Comparison of ENCODE assay signal across 25 cellular contexts in the genomic region with DNA sequence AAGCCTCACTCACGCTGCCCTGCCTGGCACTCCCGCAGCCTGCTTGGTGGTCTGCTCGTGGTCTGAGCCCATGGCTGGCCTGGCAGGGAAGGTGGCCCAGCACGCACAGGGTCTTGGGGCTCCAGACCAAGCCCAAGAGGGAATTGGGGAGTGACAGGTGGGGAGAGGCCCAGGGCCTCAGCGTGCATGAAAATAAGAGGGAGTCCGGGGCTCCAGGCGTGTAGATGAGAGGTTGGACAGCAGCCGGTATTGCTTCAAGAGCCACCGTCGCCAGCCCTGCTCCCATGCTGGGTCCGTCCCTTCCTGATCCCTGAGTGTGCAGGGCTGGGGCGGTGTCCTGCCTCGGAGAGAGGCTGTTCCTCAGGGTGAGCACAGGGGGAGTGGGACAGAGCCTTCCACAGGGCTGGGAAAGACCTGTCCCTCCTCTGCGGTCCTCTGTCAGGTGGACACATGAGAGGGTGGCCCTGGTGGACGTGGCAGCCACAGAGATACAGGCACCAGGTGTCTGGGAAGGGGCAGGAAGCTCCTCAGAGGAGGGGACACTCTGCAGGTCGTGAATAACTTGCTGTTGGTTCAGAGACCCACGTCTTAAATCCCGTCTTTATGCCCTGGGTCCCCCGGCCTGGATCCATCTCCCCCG.
"Had no signal": no experiment of that assay in that cellular context is flagged by ENCODE, and none has a peak within 500 bp of the region (broad histone marks: within the 10 kb centered on the region; RNA-seq: fewer than 3 reads in every experiment).

No MANE protein-coding gene starts in this region.

- ATAC-seq: body of pancreas; esophagus mucosa; foreskin keratinocyte; heart right ventricle; left ventricle myocardium superior; right cardiac atrium; stimulated activated naive CD8-positive, alpha-beta T cell treated with anti-CD3 and anti-CD28 coated beads, Interleukin-15, Interleukin-2, amounts not matched to agents 100 U/mL and 50 U/mL, for 24 hours; T-cell had no signal

- H3K9me3 Mint-ChIP-seq: activated naive CD4-positive, alpha-beta T cell treated with anti-CD3 and anti-CD28 coated beads, Interleukin-2, amount 50 U/mL, for 24 hours; endodermal cell; mesothelial cell of epicardium; naive B cell; neural crest cell; T-cell; T-helper 2 cell treated with Interferon-gamma antibody and Interleukin-4, amounts not matched to agents 5 μg/mL and 100 μg/mL, for 36 hours; type B pancreatic cell had no signal

- H3K4me3 Mint-ChIP-seq: activated naive CD4-positive, alpha-beta T cell treated with anti-CD3 and anti-CD28 coated beads, Interleukin-2, amount 50 U/mL, for 24 hours; endodermal cell; mesothelial cell of epicardium; naive B cell; neural crest cell; T-cell; T-helper 2 cell treated with Interferon-gamma antibody and Interleukin-4, amounts not matched to agents 5 μg/mL and 100 μg/mL, for 36 hours; type B pancreatic cell had no signal

- H3K27me3 ChIP-seq: body of pancreas, foreskin keratinocyte, heart right ventricle, uterus had no signal

- H3K4me3 ChIP-seq: body of pancreas, heart right ventricle, uterus had no signal

- H3K4me1 ChIP-seq: foreskin keratinocyte, uterus had no signal

- H3K27me3 Mint-ChIP-seq: activated naive CD4-positive, alpha-beta T cell treated with anti-CD3 and anti-CD28 coated beads, Interleukin-2, amount 50 U/mL, for 24 hours; naive B cell; T-cell had no signal

- H3K36me3 ChIP-seq: uterus had no signal

- H3K27ac Mint-ChIP-seq: activated naive CD4-positive, alpha-beta T cell treated with anti-CD3 and anti-CD28 coated beads, Interleukin-2, amount 50 U/mL, for 24 hours; endodermal cell; mesothelial cell of epicardium; naive B cell; T-cell; T-helper 2 cell treated with Interferon-gamma antibody and Interleukin-4, amounts not matched to agents 5 μg/mL and 100 μg/mL, for 36 hours; type B pancreatic cell had no signal

- H3K27ac ChIP-seq: body of pancreas, foreskin keratinocyte, heart right ventricle, uterus had no signal

- DNase-seq: activated CD4-positive, alpha-beta T cell treated with anti-CD3 and anti-CD28 coated beads for 48 hours; activated CD4-positive, alpha-beta T cell treated with anti-CD3 and anti-CD28 coated beads, Interleukin-2, amount 50 U/mL, for 48 hours; activated CD8-positive, alpha-beta memory T cell treated with anti-CD3 and anti-CD28 coated beads for 24 hours; activated gamma-delta T cell treated with Interleukin-2 at 50 U/mL for 16 hours; cortex of kidney; endodermal cell; foreskin keratinocyte; heart right ventricle; left ventricle myocardium superior; mammary epithelial cell; naive B cell; occipital lobe; right cardiac atrium; stimulated activated CD4-positive, alpha-beta T cell treated with anti-CD3 and anti-CD28 coated beads, Interleukin-12 subunit alpha, Interleukin-12 subunit beta, amount 100 ng/mL, for 4 hours; stimulated activated CD4-positive, alpha-beta T cell treated with anti-CD3 and anti-CD28 coated beads, Interleukin-4, amount 100 ng/mL, for 1 hour; stimulated activated naive CD8-positive, alpha-beta T cell treated with anti-CD3 and anti-CD28 coated beads, Interleukin-15, Interleukin-2, amounts not matched to agents 100 U/mL and 50 U/mL, for 24 hours; T-cell; uterus had no signal

- H3K36me3 Mint-ChIP-seq: type B pancreatic cell had no signal

- H3K9me3 ChIP-seq: body of pancreas, heart right ventricle, uterus had no signal
